Comparison of ENCODE assay signal across 10 cellular contexts in genomic region chr11:9260182-9261146, GRCh38. TPM values are rescaled to one million over a fixed set of nuclear protein-coding genes. Genes with fewer than 3 reads are reported as not detected.
DNase-seq lines count a peak whose midpoint lies in the region; ATAC-seq and TF ChIP-seq lines count a peak whose summit lies in the region.
"Had no signal": no experiment of that assay in that cellular context is flagged by ENCODE, and none has a peak within 500 bp of the region (broad histone marks: within the 10 kb centered on the region; RNA-seq: fewer than 3 reads in every experiment).

No MANE protein-coding gene starts in this region.

- no peaks in the 10 kb centered on the region for H3K36me3 ChIP-seq in GM06990 (ENCODE audit: control insufficient read depth, insufficient read depth, low read length)
- H3K36me3 ChIP-seq: suprapubic skin had no signal

- TF ChIP-seq CTCF in GM06990 (IDR thresholded peaks at IDR 0.05; ENCODE audit: insufficient read depth, low read length, poor library complexity, severe bottlenecking) (peak; percentile 44), HFFc6 (IDR thresholded peaks at IDR 0.05) (peak; percentile 69), astrocyte of the cerebellum (IDR thresholded peaks at IDR 0.05; ENCODE audit: low read depth, low read length, missing control alignments) (peak; percentile 35), neural crest cell (conservative IDR thresholded peaks at IDR 0.05) (no peak)

- no peak for ATAC-seq in HG03442 (IDR thresholded peaks at IDR 0.05; ENCODE audit: unreplicated experiment)
- ATAC-seq in HG03039 (IDR thresholded peaks at IDR 0.05; ENCODE audit: unreplicated experiment) = no peak
- ATAC-seq: Panc1 had no signal

- H3K4me1 Mint-ChIP-seq in HFFc6 (ENCODE audit: low read depth) (peaks cover 51% of the 10 kb centered on the region), neural crest cell (peaks cover 43% of the 10 kb centered on the region)

- H3K4me3 ChIP-seq in GM06990 (replicated peaks; ENCODE audit: low read depth, low read length) (no peak overlapping the region), astrocyte of the cerebellum (ENCODE audit: low read depth, low read length) (no peak overlapping the region)
- H3K4me3 ChIP-seq: suprapubic skin had no signal

- DNase-seq in GM06990 (ENCODE audit: extremely low read depth, insufficient read length) (no peak), HFFc6 (no peak), astrocyte of the cerebellum (ENCODE audit: low read depth) (no peak), neural crest cell (ENCODE audit: low read depth, low spot score) (no peak), NCI-H1436 (lab: John Stamatoyannopoulos, UW) (no peak), EL (no peak)

- H3K27me3 Mint-ChIP-seq in HFFc6 (ENCODE audit: insufficient read depth) (no peaks in the 10 kb centered on the region; the same call in 1 of the 2 replicates), neural crest cell (ENCODE audit: low read depth) (no peaks in the 10 kb centered on the region)

- H3K27ac Mint-ChIP-seq in HFFc6 (peak overlapping the region; percentile 12; the same call in 1 of the 2 replicates), neural crest cell (ENCODE audit: unreplicated experiment) (no peak overlapping the region)

- peaks cover 16% of the 10 kb centered on the region for H3K36me3 Mint-ChIP-seq in HFFc6 (ENCODE audit: low read depth)
- peaks cover 11% of the 10 kb centered on the region for H3K36me3 Mint-ChIP-seq in neural crest cell (ENCODE audit: low read depth)

- H3K9me3 Mint-ChIP-seq in HFFc6 = no peaks in the 10 kb centered on the region
- H3K9me3 Mint-ChIP-seq in neural crest cell = peaks cover 5% of the 10 kb centered on the region

- H3K27me3 ChIP-seq in GM06990 (replicated peaks; ENCODE audit: control insufficient read depth, insufficient read depth, low read length) = no peaks in the 10 kb centered on the region
- H3K27me3 ChIP-seq: suprapubic skin had no signal

- in situ Hi-C loops in astrocyte of the cerebellum (cut with HindIII; ENCODE audit: low sequenced_read_pairs) = no loop called here

- no peak overlapping the region for H3K4me3 Mint-ChIP-seq in HFFc6
- peak overlapping the region; percentile 7 for H3K4me3 Mint-ChIP-seq in neural crest cell

RNA-seq across cellular contexts. Expression of gene DENND5A, which starts 4.7 kb away (rescaled TPM):
- total RNA-seq in HFFc6 (2021; fragmentation: NEBNext Ultra II Directional; extraction: Animal tissue kit (Norgen Biotek cat#: 25700)) = 100 to 1,000 TPM in 1 of 6 experiments, 10 to 100 TPM in 5; 82.0 to 106 (median 92.8) TPM
- total RNA-seq in neural crest cell = 113 and 116 TPM in 2 replicates

RNA-seq across cellular contexts. Expression of gene TMEM41B, which starts 53.9 kb away (rescaled TPM):
- total RNA-seq in HFFc6 (2021; fragmentation: NEBNext Ultra II Directional; extraction: Animal tissue kit (Norgen Biotek cat#: 25700)) = 10 to 100 TPM; 30.5 to 35.3 (median 32.6) TPM
- 33.4 and 36.9 TPM in 2 replicates for total RNA-seq in neural crest cell
